In the genomic region with DNA sequence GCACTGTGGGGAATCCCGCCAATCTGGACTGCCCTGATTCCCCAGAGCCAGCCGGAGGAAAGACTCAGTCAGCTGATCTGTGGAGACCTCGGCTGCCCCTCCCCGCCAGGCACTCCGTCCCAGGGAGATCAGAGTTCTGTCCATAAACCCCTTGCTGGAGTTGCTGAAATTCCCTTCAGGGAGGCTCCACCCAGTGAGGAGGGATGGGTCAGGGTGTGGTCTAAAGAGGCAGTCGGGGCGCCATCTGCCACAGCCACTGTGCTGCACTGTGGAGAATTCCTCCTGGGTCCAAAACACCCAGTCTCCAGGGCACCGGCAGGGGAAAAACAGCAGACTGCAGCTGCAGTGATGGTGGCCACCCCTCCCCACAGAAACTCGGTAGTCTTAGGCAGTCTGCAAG, we compare ENCODE assay signal across 17 cellular contexts.
"Had no signal": no experiment of that assay in that cellular context is flagged by ENCODE, and none has a peak within 500 bp of the region (broad histone marks: within the 10 kb centered on the region; RNA-seq: fewer than 3 reads in every experiment).

No MANE protein-coding gene starts in this region.

- H3K4me1 ChIP-seq: esophagus muscularis mucosa, testis, transverse colon had no signal

- H3K27me3 ChIP-seq: esophagus muscularis mucosa, gastrocnemius medialis, testis, transverse colon had no signal

- H3K36me3 ChIP-seq: esophagus muscularis mucosa, gastrocnemius medialis, transverse colon had no signal

- DNase-seq: effector memory CD8-positive, alpha-beta T cell; gastrocnemius medialis; immature natural killer cell; left colon; left ventricle myocardium superior; naive thymus-derived CD4-positive, alpha-beta T cell; nephron progenitor cell; posterior cingulate gyrus; stimulated activated CD4-positive, alpha-beta T cell treated with anti-CD3 and anti-CD28 coated beads, Interleukin-2, amount 100 ng/mL, for 24 hours; stimulated activated CD4-positive, alpha-beta T cell treated with anti-CD3 and anti-CD28 coated beads, Interleukin-4, amount 100 ng/mL, for 4 hours; stimulated activated naive B cell treated with anti-CD40 and anti-IgM and Interleukin-4, amounts not matched to agents 10 μg/mL and 1 μg/mL and 100 μg/mL, for 72 hours; stimulated activated naive CD8-positive, alpha-beta T cell treated with anti-CD3 and anti-CD28 coated beads, Interleukin-15, amount 100 ng/mL, for 72 hours; testis; transverse colon had no signal

- H3K9me3 ChIP-seq: gastrocnemius medialis, testis, transverse colon had no signal

- ATAC-seq: effector memory CD8-positive, alpha-beta T cell; gastrocnemius medialis; left colon; left ventricle myocardium superior; naive thymus-derived CD4-positive, alpha-beta T cell; sciatic nerve; stimulated activated naive B cell treated with anti-CD40 and anti-IgM and Interleukin-4, amounts not matched to agents 10 μg/mL and 1 μg/mL and 100 μg/mL, for 72 hours; stimulated activated naive CD8-positive, alpha-beta T cell treated with anti-CD3 and anti-CD28 coated beads, Interleukin-15, amount 100 ng/mL, for 72 hours had no signal

- H3K27ac ChIP-seq: epithelial cell of prostate, esophagus muscularis mucosa, gastrocnemius medialis, testis, transverse colon had no signal

- H3K4me3 ChIP-seq: esophagus muscularis mucosa, gastrocnemius medialis, transverse colon had no signal
